Comparison of ENCODE assay signal across 8 cellular contexts in the genomic region with DNA sequence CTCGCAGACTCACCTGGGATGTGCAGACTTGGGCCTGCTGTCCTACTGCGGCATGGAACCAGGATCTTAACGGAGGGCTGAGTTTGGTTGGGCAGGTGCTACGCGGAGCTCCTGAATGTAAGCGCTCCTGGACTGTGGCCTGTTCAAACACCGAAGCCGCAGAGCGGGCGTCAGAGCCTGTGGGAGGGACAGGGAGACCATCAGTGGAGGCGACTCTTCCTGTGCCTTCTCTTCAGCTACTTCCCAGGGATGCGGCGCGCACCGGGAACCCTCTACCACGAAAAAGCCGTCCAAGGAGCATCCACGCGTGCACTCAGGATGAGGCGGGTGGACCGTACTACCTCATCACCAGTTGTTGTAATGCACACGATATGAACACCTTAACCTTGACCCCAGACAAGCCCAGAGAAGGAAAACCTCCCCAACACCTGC. TPM values are rescaled to one million over a fixed set of nuclear protein-coding genes. Genes with fewer than 3 reads are reported as not detected.
A peak's percentile ranks its signal among the peaks of the same experiment; 100 is the strongest.
DNase-seq lines count a peak whose midpoint lies in the region; ATAC-seq and TF ChIP-seq lines count a peak whose summit lies in the region.

No MANE protein-coding gene starts in this region.

- H3K9ac ChIP-seq in liver (ENCODE audit: low read depth in 1 of 2, low read length in 2 of 2): no peak overlapping the region

- H3K4me3 Mint-ChIP-seq in activated T-helper 17 cell treated with anti-CD3 and anti-CD28 coated beads, Interleukin-2, amount 50 U/mL, for 72 hours: peak overlapping the region; percentile 87

- no peaks in the 10 kb centered on the region for H3K9me3 Mint-ChIP-seq in activated T-helper 17 cell treated with anti-CD3 and anti-CD28 coated beads, Interleukin-2, amount 50 U/mL, for 72 hours

- peaks cover 0 to 26% (median 20%) of the 10 kb centered on the region in 4 donors for H3K4me1 ChIP-seq in liver (ENCODE audit: control insufficient read depth in 4 of 4, insufficient read depth in 4 of 4, low read length in 3 of 4)

- DNase-seq in BJ (ENCODE audit: low read depth) (no peak), HL-60 (ENCODE audit: low read depth in 1 of 2, low spot score in 1 of 2) (no peak), caudate nucleus (lab: John Stamatoyannopoulos, UW) (no peak), GDM1 (lab: John Stamatoyannopoulos, UW) (no peak)

- ATAC-seq in activated T-helper 17 cell treated with anti-CD3 and anti-CD28 coated beads, Interleukin-2, amount 50 U/mL, for 72 hours (replicated peaks): no peak
- ATAC-seq in GM18519 (IDR thresholded peaks at IDR 0.05; ENCODE audit: low FRiP score, unreplicated experiment) (no peak), GM18861 (IDR thresholded peaks at IDR 0.05; ENCODE audit: unreplicated experiment) (no peak)

- 42% methylated on average over 22 of the region's 22 CpGs for WGBS in liver

- TF ChIP-seq CTCF in BJ (IDR thresholded peaks at IDR 0.05; ENCODE audit: insufficient read depth, low read depth, low read length) (no peak), HL-60 (IDR thresholded peaks at IDR 0.05; ENCODE audit: insufficient read depth, low read length) (no peak), liver (IDR thresholded peaks at IDR 0.05; ENCODE audit: low read depth, low read length, missing input control) (no peak)

- H3K27ac ChIP-seq in HL-60 (replicated peaks) (no peak overlapping the region), liver (ENCODE audit: low read depth in 1 of 2, low read length in 2 of 2) (no peak overlapping the region), caudate nucleus (ENCODE audit: low read depth, low read length) (no peak overlapping the region)

- TF ChIP-seq RAD21 in liver (IDR thresholded peaks at IDR 0.05): no peak

- peak overlapping the region; percentile 89 for H3K27ac Mint-ChIP-seq in activated T-helper 17 cell treated with anti-CD3 and anti-CD28 coated beads, Interleukin-2, amount 50 U/mL, for 72 hours

- H3K27me3 Mint-ChIP-seq in activated T-helper 17 cell treated with anti-CD3 and anti-CD28 coated beads, Interleukin-2, amount 50 U/mL, for 72 hours: no peaks in the 10 kb centered on the region

- H3K36me3 ChIP-seq in BJ (ENCODE audit: control insufficient read depth, insufficient read depth, low read length): peaks cover 20% of the 10 kb centered on the region
- H3K36me3 ChIP-seq in liver (ENCODE audit: control insufficient read depth in 4 of 4, insufficient read depth in 3 of 4, low read depth in 1 of 4, low read length in 3 of 4): peaks cover 5 to 40% (median 32%) of the 10 kb centered on the region in 4 donors

- H3K9me3 ChIP-seq in liver (ENCODE audit: control insufficient read depth in 4 of 4, low read length in 3 of 4): no peaks in the 10 kb centered on the region

- H3K4me1 Mint-ChIP-seq in activated T-helper 17 cell treated with anti-CD3 and anti-CD28 coated beads, Interleukin-2, amount 50 U/mL, for 72 hours: peaks cover 23% of the 10 kb centered on the region

- POLR2A ChIA-PET in BJ (lab: Charles Lee): no interaction called here

- H3K4me3 ChIP-seq in BJ (ENCODE audit: low read depth, low read length) (peak overlapping the region; percentile 83; the same call in 1 of the 2 replicates), HL-60 (replicated peaks; ENCODE audit: insufficient read depth, low read length) (peak overlapping the region; percentile 5; the same call in 1 of the 2 replicates), liver (ENCODE audit: low read depth in 1 of 3, low read length in 3 of 3) (peak overlapping the region in 2 of 3 donors; percentile 32 to 33)

- peaks cover 69% of the 10 kb centered on the region for H3K36me3 Mint-ChIP-seq in activated T-helper 17 cell treated with anti-CD3 and anti-CD28 coated beads, Interleukin-2, amount 50 U/mL, for 72 hours (ENCODE audit: low read depth)

- CTCF ChIA-PET in BJ (lab: Yijun Ruan, JAX): interaction anchor here (1.7 kb wide), 1 partner anchor 133 kb away, joined by 5 read pairs; no protein-coding TSS in a partner anchor

- H3K27me3 ChIP-seq in BJ (ENCODE audit: control insufficient read depth, insufficient read depth, low read length) (no peaks in the 10 kb centered on the region), HL-60 (ENCODE audit: insufficient read depth, poor library complexity, severe bottlenecking) (no peaks in the 10 kb centered on the region), liver (ENCODE audit: control insufficient read depth in 4 of 4, insufficient read depth in 4 of 4, low read length in 3 of 4) (no peaks in the 10 kb centered on the region)

TF ChIP-seq in liver, 16 proteins besides CTCF, POLR2A, EP300 and RAD21:
- peak; percentile 37 for TF ChIP-seq YY1 (IDR thresholded peaks at IDR 0.05)
- no peak for TF ChIP-seq NR2F2 (IDR thresholded peaks at IDR 0.05)
- TF ChIP-seq HNF4G (IDR thresholded peaks at IDR 0.05): no peak
- TF ChIP-seq, protein P1, sequence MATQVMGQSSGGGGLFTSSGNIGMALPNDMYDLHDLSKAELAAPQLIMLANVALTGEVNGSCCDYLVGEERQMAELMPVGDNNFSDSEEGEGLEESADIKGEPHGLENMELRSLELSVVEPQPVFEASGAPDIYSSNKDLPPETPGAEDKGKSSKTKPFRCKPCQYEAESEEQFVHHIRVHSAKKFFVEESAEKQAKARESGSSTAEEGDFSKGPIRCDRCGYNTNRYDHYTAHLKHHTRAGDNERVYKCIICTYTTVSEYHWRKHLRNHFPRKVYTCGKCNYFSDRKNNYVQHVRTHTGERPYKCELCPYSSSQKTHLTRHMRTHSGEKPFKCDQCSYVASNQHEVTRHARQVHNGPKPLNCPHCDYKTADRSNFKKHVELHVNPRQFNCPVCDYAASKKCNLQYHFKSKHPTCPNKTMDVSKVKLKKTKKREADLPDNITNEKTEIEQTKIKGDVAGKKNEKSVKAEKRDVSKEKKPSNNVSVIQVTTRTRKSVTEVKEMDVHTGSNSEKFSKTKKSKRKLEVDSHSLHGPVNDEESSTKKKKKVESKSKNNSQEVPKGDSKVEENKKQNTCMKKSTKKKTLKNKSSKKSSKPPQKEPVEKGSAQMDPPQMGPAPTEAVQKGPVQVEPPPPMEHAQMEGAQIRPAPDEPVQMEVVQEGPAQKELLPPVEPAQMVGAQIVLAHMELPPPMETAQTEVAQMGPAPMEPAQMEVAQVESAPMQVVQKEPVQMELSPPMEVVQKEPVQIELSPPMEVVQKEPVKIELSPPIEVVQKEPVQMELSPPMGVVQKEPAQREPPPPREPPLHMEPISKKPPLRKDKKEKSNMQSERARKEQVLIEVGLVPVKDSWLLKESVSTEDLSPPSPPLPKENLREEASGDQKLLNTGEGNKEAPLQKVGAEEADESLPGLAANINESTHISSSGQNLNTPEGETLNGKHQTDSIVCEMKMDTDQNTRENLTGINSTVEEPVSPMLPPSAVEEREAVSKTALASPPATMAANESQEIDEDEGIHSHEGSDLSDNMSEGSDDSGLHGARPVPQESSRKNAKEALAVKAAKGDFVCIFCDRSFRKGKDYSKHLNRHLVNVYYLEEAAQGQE (IDR thresholded peaks at IDR 0.05): peak; percentile 22
TF ChIP-seq in liver: peak in this region for 2.

RNA-seq across cellular contexts. Expression of a gene that starts 2.0 kb away (rescaled TPM):
- polyA plus RNA-seq in BJ (2011; rRNA removed) (17.0 and 22.1 TPM in 2 replicates), liver (10 to 100 TPM in 1 of 2 donors, 1 to 10 TPM in 1; 9.4 to 11.6 TPM)
- polyA minus RNA-seq in BJ (2011; rRNA and poly(A)+ RNA removed): 28.9 TPM in 2 replicates
- 100 to 1,000 TPM in 1 of 2 donors, 10 to 100 TPM in 1; 95.3 to 139 TPM for total RNA-seq in activated T-helper 17 cell treated with anti-CD3 and anti-CD28 coated beads, Interleukin-2, amount 50 U/mL, for 72 hours
- 10 to 100 TPM in 1 of 2 donors, 1 to 10 TPM in 1; 8.0 to 20.7 TPM for total RNA-seq in liver

RNA-seq across cellular contexts. Expression of a gene that starts 56.5 kb away (rescaled TPM):
- polyA plus RNA-seq in BJ (2011; rRNA removed) (9.3 and 12.8 TPM in 2 replicates), liver (10 to 100 TPM; 15.4 to 24.5 TPM)
- 4.6 and 5.8 TPM in 2 replicates for polyA minus RNA-seq in BJ (2011; rRNA and poly(A)+ RNA removed)
- total RNA-seq in activated T-helper 17 cell treated with anti-CD3 and anti-CD28 coated beads, Interleukin-2, amount 50 U/mL, for 72 hours: 100 to 1,000 TPM; 173 to 195 TPM
- 10 to 100 TPM; 16.7 to 32.1 TPM for total RNA-seq in liver

Comparison
In these comparisons a context has a peak if more than half of its experiments do, and no peak if none do; other contexts are left out.
1. H3K4me3 ChIP-seq: peak in every context shown above with its lines; median percentile 83 in BJ; 32 in liver; 5 in HL-60.
2. RNA of a gene that starts 2.0 kb away (total RNA-seq): 95.3 to 139 TPM in activated T-helper 17 cell treated with anti-CD3 and anti-CD28 coated beads, Interleukin-2, amount 50 U/mL, for 72 hours; 8.0 to 20.7 TPM in liver; every median in the first group is over 4 times any median in the second.
3. RNA of a gene that starts 56.5 kb away (total RNA-seq): 173 to 195 TPM in activated T-helper 17 cell treated with anti-CD3 and anti-CD28 coated beads, Interleukin-2, amount 50 U/mL, for 72 hours; 16.7 to 32.1 TPM in liver; every median in the first group is over 4 times any median in the second.